Comparison of ENCODE assay signal across 38 cellular contexts in genomic region chr7:107969856-107970255, GRCh38. TPM values are rescaled to one million over a fixed set of nuclear protein-coding genes. Genes with fewer than 3 reads are reported as not detected.
A peak's percentile ranks its signal among the peaks of the same experiment; 100 is the strongest.
DNase-seq lines count a peak whose midpoint lies in the region; ATAC-seq, FAIRE-seq and TF ChIP-seq lines count a peak whose summit lies in the region.
"Had no signal": no experiment of that assay in that cellular context is flagged by ENCODE, and none has a peak within 500 bp of the region (broad histone marks: within the 10 kb centered on the region; RNA-seq: fewer than 3 reads in every experiment).

No MANE protein-coding gene starts in this region.

- H3K9me3 ChIP-seq in heart right ventricle (no peaks in the 10 kb centered on the region), endothelial cell of umbilical vein (replicated peaks; ENCODE audit: control insufficient read depth, insufficient read depth, low read length) (no peaks in the 10 kb centered on the region), testis (no peaks in the 10 kb centered on the region)
- H3K9me3 ChIP-seq: A549, breast epithelium, Peyer's patch, right lobe of liver, SJSA1, upper lobe of left lung had no signal

- POLR2A ChIA-PET in endothelial cell of umbilical vein (lab: Charles Lee), result no interaction called here

- H3K4me3 ChIP-seq in heart right ventricle, result no peak overlapping the region
- no peak overlapping the region for H3K4me3 ChIP-seq in endothelial cell of umbilical vein (replicated peaks in 1 of 3; ENCODE audit: insufficient read depth in 1 of 3, low read depth in 1 of 3, low read length in 3 of 3)
- H3K4me3 ChIP-seq in rectal smooth muscle tissue (ENCODE audit: low read length), result no peak overlapping the region
- no peak overlapping the region for H3K4me3 ChIP-seq in testis
- H3K4me3 ChIP-seq: A549, breast epithelium, GM23248, Peyer's patch, right lobe of liver, SJSA1, upper lobe of left lung had no signal

- BruUV-seq in endothelial cell of umbilical vein (replicated peaks; lab: Mats Ljungman, UMichigan), result no TSS peak

- H4K20me1 ChIP-seq in endothelial cell of umbilical vein (replicated peaks; ENCODE audit: control insufficient read depth, extremely low read depth, insufficient read depth, low read length), result peaks cover 4% of the 10 kb centered on the region

- dilution Hi-C loops in endothelial cell of umbilical vein (cut with MboI; ENCODE audit: extremely low pct_ligation_motif_present, low sequenced_read_pairs), result no loop called here

- ATAC-seq in heart right ventricle (no peak), left cardiac atrium (no peak), HG03520 (IDR thresholded peaks at IDR 0.05; ENCODE audit: unreplicated experiment) (no peak)
- ATAC-seq: A549, left colon, right lobe of liver had no signal

- H3K79me2 ChIP-seq in endothelial cell of umbilical vein (ENCODE audit: control insufficient read depth, insufficient read depth, low read length), result peaks cover 71% of the 10 kb centered on the region

- no peak overlapping the region for H2AFZ ChIP-seq in endothelial cell of umbilical vein (ENCODE audit: low read depth, low read length)
- H2AFZ ChIP-seq: GM23248 had no signal

- no peaks in the 10 kb centered on the region for H3K9me1 ChIP-seq in endothelial cell of umbilical vein (replicated peaks; ENCODE audit: control insufficient read depth, extremely low read depth, insufficient read depth, low read length)

- CTCF ChIA-PET in endothelial cell of umbilical vein (lab: Charles Lee), result interaction anchor here (1.1 to 2.4 kb wide), 2 partner anchors 10 to 176 kb away, joined by 3 to 13 read pairs; no protein-coding TSS in a partner anchor

- DNase-seq in heart right ventricle, result peak; percentile 37 to 47
- DNase-seq in left cardiac atrium, result no peak
- peak; percentile 51 for DNase-seq in endothelial cell of umbilical vein (ENCODE audit: low read depth, low spot score)
- DNase-seq in NCI-H510A treated with DMSO at 0.1 percent for 48 hours (lab: John Stamatoyannopoulos, UW), result no peak
- DNase-seq in testis, result no peak
- no peak for DNase-seq in glomerular visceral epithelial cell (ENCODE audit: extremely low spot score)
- DNase-seq: activated CD4-positive, alpha-beta T cell treated with anti-CD3 and anti-CD28 coated beads for 48 hours; activated CD8-positive, alpha-beta memory T cell treated with anti-CD3 and anti-CD28 coated beads for 24 hours; activated naive CD4-positive, alpha-beta T cell treated with anti-CD3 and anti-CD28 coated beads, Interleukin-2, amount 50 U/mL, for 16 hours; activated T-cell treated with anti-CD3 and anti-CD28 coated beads for 4 hours; amygdala; CD4-positive, CD25-positive, alpha-beta regulatory T cell; DND-41; effector memory CD4-positive, alpha-beta T cell; erythroblast; foreskin fibroblast; GM23248; immature natural killer cell; Kasumi-1; left colon; mesendoderm; NCI-H1436 treated with DMSO at 0.1 percent for 48 hours; NCI-H2107; NCI-H345; NCI-H748 treated with DMSO at 0.1 percent for 48 hours; Peyer's patch; right lobe of liver; stimulated activated CD4-positive, alpha-beta T cell treated with anti-CD3 and anti-CD28 coated beads, Interleukin-2, amount 100 ng/mL, for 48 hours; T-helper 9 cell; upper lobe of left lung; WERI-Rb-1 had no signal

- H3K4me1 ChIP-seq in heart right ventricle, result peaks cover 5 to 86% (median 69%) of the 10 kb centered on the region in 9 donors
- H3K4me1 ChIP-seq in endothelial cell of umbilical vein (ENCODE audit: control insufficient read depth, extremely low read depth, insufficient read depth, low read length), result peaks cover 43% of the 10 kb centered on the region
- peaks cover 9% of the 10 kb centered on the region for H3K4me1 ChIP-seq in rectal smooth muscle tissue (ENCODE audit: control insufficient read depth, insufficient read depth, low read length)
- peaks cover 9% of the 10 kb centered on the region for H3K4me1 ChIP-seq in testis

- TF ChIP-seq CTCF in heart right ventricle (IDR thresholded peaks at IDR 0.05) (no peak), endothelial cell of umbilical vein (IDR thresholded peaks at IDR 0.05; ENCODE audit: extremely low read depth in 1 of 2, insufficient read depth in 1 of 2, low read depth in 1 of 2, low read length in 2 of 2) (no peak), testis (IDR thresholded peaks at IDR 0.05) (no peak)

- intact Hi-C loops in heart right ventricle (cut with DNase I), result loop anchor here in 2 of 10 donors (5.0 kb wide), 1 partner anchor 32 kb away; the partner anchor contains the start of gene LAMB1 (in 2 of the 2)
- intact Hi-C loops in left cardiac atrium (cut with DNase I), result no loop called here
- intact Hi-C loops in endothelial cell of umbilical vein (cut with micrococcal nuclease), result loop anchor here (1.0 kb wide), 1 partner anchor 21 kb away; no protein-coding TSS in a partner anchor
- intact Hi-C loops in testis (cut with DNase I; ENCODE audit: low total_unique reads), result no loop called here

- no peak for TF ChIP-seq POLR2A in endothelial cell of umbilical vein (IDR thresholded peaks at IDR 0.05; ENCODE audit: low read depth, low read length)
- TF ChIP-seq POLR2A in testis (IDR thresholded peaks at IDR 0.05), result no peak

- H3K9ac ChIP-seq in endothelial cell of umbilical vein (replicated peaks; ENCODE audit: extremely low read depth, insufficient read depth, low read length) (no peak overlapping the region), rectal smooth muscle tissue (ENCODE audit: low read length) (no peak overlapping the region)
- H3K9ac ChIP-seq: GM23248 had no signal

- WGBS in heart right ventricle, 2 donors, result 35% methylated on average over 6 of the region's 6 CpGs
- 67% methylated on average over 6 of the region's 6 CpGs for WGBS in testis, 2 donors

- H3K27ac ChIP-seq in heart right ventricle (peak overlapping the region in 7 of 10 donors; percentile 26 to 88 (median 54)), endothelial cell of umbilical vein (ENCODE audit: insufficient read depth, low read depth, low read length) (no peak overlapping the region), rectal smooth muscle tissue (ENCODE audit: low read depth, low read length) (peak overlapping the region; percentile 32), testis (peak overlapping the region in 1 of 2 donors; percentile 72)
- H3K27ac ChIP-seq: A549, GM23248, right lobe of liver, SJSA1, WERI-Rb-1 had no signal

- H3K4me2 ChIP-seq in endothelial cell of umbilical vein (ENCODE audit: insufficient read depth, low read length), result no peak overlapping the region
- H3K4me2 ChIP-seq: A549 had no signal

- no peak for FAIRE-seq in endothelial cell of umbilical vein (lab: Jason Lieb, UNC)
- FAIRE-seq: A549, colon, D721Med had no signal

- H3K36me3 ChIP-seq in heart right ventricle (peaks cover 0 to 70% (median 4%) of the 10 kb centered on the region in 9 donors), endothelial cell of umbilical vein (ENCODE audit: control insufficient read depth in 2 of 2, extremely low read depth in 1 of 2, insufficient read depth in 2 of 2, low read length in 2 of 2) (peaks cover 40 to 49% of the 10 kb centered on the region in 2 experiments), rectal smooth muscle tissue (ENCODE audit: control insufficient read depth, insufficient read depth, low read length) (peaks cover 11% of the 10 kb centered on the region), testis (ENCODE audit: low read depth, missing control alignments) (no peaks in the 10 kb centered on the region)
- H3K36me3 ChIP-seq: right lobe of liver had no signal

- H3K27me3 ChIP-seq in heart right ventricle, result no peaks in the 10 kb centered on the region
- H3K27me3 ChIP-seq in endothelial cell of umbilical vein (ENCODE audit: control insufficient read depth in 2 of 2, insufficient read depth in 2 of 2, low read length in 2 of 2), result no peaks in the 10 kb centered on the region
- H3K27me3 ChIP-seq in rectal smooth muscle tissue (ENCODE audit: control insufficient read depth, insufficient read depth, low read length), result no peaks in the 10 kb centered on the region
- no peaks in the 10 kb centered on the region for H3K27me3 ChIP-seq in testis
- H3K27me3 ChIP-seq: breast epithelium, Peyer's patch, right lobe of liver, SJSA1, upper lobe of left lung had no signal

TF ChIP-seq in endothelial cell of umbilical vein, 7 proteins besides CTCF, POLR2A, EP300 and RAD21:
- TF ChIP-seq MYC (IDR thresholded peaks at IDR 0.05; ENCODE audit: low read depth, low read length) (no peak), MAX (IDR thresholded peaks at IDR 0.05; ENCODE audit: insufficient read depth, insufficient read length) (no peak), JUN (IDR thresholded peaks at IDR 0.05; ENCODE audit: borderline replicate concordance, insufficient read depth, insufficient read length, low read depth) (no peak), POLR2AphosphoS5 (IDR thresholded peaks at IDR 0.05; ENCODE audit: insufficient read depth, low read depth, low read length) (no peak), GATA2 (IDR thresholded peaks at IDR 0.05; ENCODE audit: insufficient read depth, insufficient read length, low read depth, low read length) (no peak), EZH2 (IDR thresholded peaks at IDR 0.05; ENCODE audit: borderline replicate concordance, low read depth, low read length, severe bottlenecking) (no peak), FOS (IDR thresholded peaks at IDR 0.05; ENCODE audit: borderline replicate concordance, insufficient read depth, low read length) (no peak)

RNA-seq across cellular contexts. Expression of gene LAMB1, which starts 33.1 kb away (rescaled TPM):
- total RNA-seq in heart right ventricle, result 10 to 100 TPM; 33.3 to 84.8 (median 52.7) TPM
- 100 to 1,000 TPM in 1 of 2 donors, 10 to 100 TPM in 1; 84.0 to 145 TPM for polyA plus RNA-seq in heart right ventricle
- 100 to 1,000 TPM; 109 to 123 TPM for total RNA-seq in left cardiac atrium
- total RNA-seq in endothelial cell of umbilical vein, result 703 and 734 TPM in 2 replicates
- 588 and 591 TPM in 2 replicates for polyA plus RNA-seq in endothelial cell of umbilical vein
- polyA plus RNA-seq in endothelial cell of umbilical vein (2011; cell fraction: cytosol; rRNA removed), result 325 and 368 TPM in 2 replicates
- polyA plus RNA-seq in endothelial cell of umbilical vein (2011; cell fraction: nucleus; rRNA removed), result 2,332 and 2,533 TPM in 2 replicates
- 625 and 739 TPM in 2 replicates for polyA plus RNA-seq in endothelial cell of umbilical vein (2012)
- polyA minus RNA-seq in endothelial cell of umbilical vein, result 1,649 and 1,751 TPM in 2 replicates
- polyA minus RNA-seq in endothelial cell of umbilical vein (2011; cell fraction: cytosol; rRNA and poly(A)+ RNA removed), result 25.5 TPM
- polyA minus RNA-seq in endothelial cell of umbilical vein (2011; cell fraction: nucleus; rRNA and poly(A)+ RNA removed), result 1,355 and 1,366 TPM in 2 replicates
- total RNA-seq in testis, result 10 to 100 TPM; 42.0 to 65.2 TPM
- polyA plus RNA-seq in testis (ENCODE audit: insufficient read depth, low read depth, low replicate concordance), result 43.1 TPM

Comparison
In these comparisons a context has a peak if more than half of its experiments do, and no peak if none do; other contexts are left out.
1. DNase-seq: peak in heart right ventricle (2 of 2) and endothelial cell of umbilical vein (single experiment); none in left cardiac atrium (single experiment), NCI-H510A treated with DMSO at 0.1 percent for 48 hours (single experiment), testis (single experiment) and glomerular visceral epithelial cell (single experiment).